ENCODE assay signal across 12 cellular contexts in the genomic region with DNA sequence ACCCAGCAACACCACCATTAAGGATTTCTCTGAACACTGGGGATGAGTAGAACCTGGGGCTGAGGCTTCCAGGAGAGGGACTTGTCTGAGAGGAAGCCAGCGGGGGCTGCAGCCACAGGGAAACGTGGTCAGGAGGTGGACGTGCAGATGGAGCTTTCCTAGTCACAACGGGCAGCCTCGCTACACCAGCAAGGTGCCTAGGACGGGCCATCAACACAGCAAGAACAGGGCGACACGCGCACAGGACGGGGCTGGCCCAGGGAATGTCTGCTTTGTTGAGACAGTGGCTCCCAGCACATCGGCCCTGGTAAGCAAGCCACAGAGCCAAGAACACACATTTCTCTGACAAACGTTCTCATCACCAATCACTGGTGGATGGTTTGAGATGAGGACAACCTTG. TPM values are rescaled to one million over a fixed set of nuclear protein-coding genes. Genes with fewer than 3 reads are reported as not detected.
A peak's percentile ranks its signal among the peaks of the same experiment; 100 is the strongest.
DNase-seq lines count a peak whose midpoint lies in the region; ATAC-seq, FAIRE-seq and TF ChIP-seq lines count a peak whose summit lies in the region.
"Had no signal": no experiment of that assay in that cellular context is flagged by ENCODE, and none has a peak within 500 bp of the region (broad histone marks: within the 10 kb centered on the region; RNA-seq: fewer than 3 reads in every experiment).

No MANE protein-coding gene starts in this region.

- no peak for TF ChIP-seq POLR2A in H1 (IDR thresholded peaks at IDR 0.05; ENCODE audit: control extremely low read depth in 1 of 2, low read depth in 2 of 2, low read length in 2 of 2)

- peak in 1 of 2 donors; percentile 14 for ATAC-seq in lower lobe of right lung
- ATAC-seq in GM18873 (IDR thresholded peaks at IDR 0.05; ENCODE audit: low FRiP score, unreplicated experiment) = no peak

- no peak for FAIRE-seq in H1 (lab: Jason Lieb, UNC)

- DNase-seq in left ventricle myocardium inferior (no peak), right atrium auricular region (ENCODE audit: low spot score) (no peak), H1 (ENCODE audit: low read depth in 1 of 2, low spot score in 2 of 2) (no peak), lower lobe of right lung (peak; percentile 28), DMS53 (lab: John Stamatoyannopoulos, UW) (no peak)
- DNase-seq in NK-92 treated with Interleukin-12 subunit alpha and Interleukin-12 subunit beta, amount 100 ng/mL, for 24 hours (lab: John Stamatoyannopoulos, UW) = no peak
- DNase-seq: 8988T, AML-193, GM23248 had no signal

- H3K4me1 ChIP-seq in left ventricle myocardium inferior = peaks cover 29% of the 10 kb centered on the region
- peaks cover 0 to 21% of the 10 kb centered on the region in 2 donors for H3K4me1 ChIP-seq in right atrium auricular region
- no peaks in the 10 kb centered on the region for H3K4me1 ChIP-seq in H1 (replicated peaks in 1 of 4; ENCODE audit: control insufficient read depth in 3 of 4, insufficient read depth in 4 of 4, low read length in 3 of 4)
- no peaks in the 10 kb centered on the region for H3K4me1 ChIP-seq in lower lobe of right lung
- H3K4me1 ChIP-seq: BLaER1, HAP-1 had no signal

- POLR2A ChIA-PET in H1 (lab: Charles Lee; ENCODE audit: partially characterized antibody) = interaction anchor here (1.1 to 1.5 kb wide), 4 partner anchors 10 to 25 kb away, joined by 3 to 5 read pairs (median 3); a partner anchor contains a TSS

- H3K4me3 ChIP-seq in left ventricle myocardium inferior (no peak overlapping the region), right atrium auricular region (no peak overlapping the region), H1 (ENCODE audit: extremely low read depth in 1 of 4, insufficient read depth in 2 of 4, low read depth in 3 of 4, low read length in 4 of 4) (no peak overlapping the region), lower lobe of right lung (no peak overlapping the region)
- H3K4me3 ChIP-seq: BLaER1, GM23248, HAP-1 had no signal

- H3K18ac ChIP-seq in H1 (ENCODE audit: extremely low read depth, low read length) = no peak overlapping the region

- H3K9ac ChIP-seq in H1 (replicated peaks in 1 of 4; ENCODE audit: extremely low read depth in 1 of 4, low read depth in 3 of 4, low read length in 3 of 4) = no peak overlapping the region
- H3K9ac ChIP-seq: BLaER1, GM23248 had no signal

- no peak overlapping the region for H3K4me2 ChIP-seq in H1 (ENCODE audit: insufficient read depth in 1 of 2, low read depth in 2 of 2, low read length in 2 of 2)
- H3K4me2 ChIP-seq: BLaER1 had no signal

- H3K56ac ChIP-seq in H1 (replicated peaks; ENCODE audit: insufficient read length, low read depth, low read length) = no peak overlapping the region

- peaks cover 87% of the 10 kb centered on the region for H3K36me3 ChIP-seq in left ventricle myocardium inferior
- H3K36me3 ChIP-seq in right atrium auricular region = peaks cover 96% of the 10 kb centered on the region
- peaks cover 56 to 88% (median 83%) of the 10 kb centered on the region in 4 experiments for H3K36me3 ChIP-seq in H1 (ENCODE audit: control insufficient read depth in 2 of 4, insufficient read depth in 4 of 4, low read length in 3 of 4)
- peaks cover 88% of the 10 kb centered on the region for H3K36me3 ChIP-seq in lower lobe of right lung

- no peak overlapping the region for H2BK12ac ChIP-seq in H1 (ENCODE audit: low read depth, low read length)

- H2BK5ac ChIP-seq in H1 (ENCODE audit: low read depth, low read length) = no peak overlapping the region

- no peaks in the 10 kb centered on the region for H3K23me2 ChIP-seq in H1 (ENCODE audit: low read depth, low read length)

- TF ChIP-seq RAD21 in H1 (IDR thresholded peaks at IDR 0.05 in 1 of 2, conservative IDR thresholded peaks at IDR 0.05 in 1 of 2; ENCODE audit: low read depth in 2 of 2, low read length in 2 of 2) = no peak

- no peak overlapping the region for H2AK5ac ChIP-seq in H1 (ENCODE audit: low read depth, low read length)

- H3K79me1 ChIP-seq in H1 (ENCODE audit: low read depth, low read length) = no peaks in the 10 kb centered on the region

- CTCF ChIA-PET in H1 (lab: Charles Lee; ENCODE audit: partially characterized antibody) = interaction anchor here (0.8 kb wide), 1 partner anchor 98 kb away, joined by 4 read pairs; no protein-coding TSS in a partner anchor

- H3K9me3 ChIP-seq in left ventricle myocardium inferior (replicated peaks) = no peaks in the 10 kb centered on the region
- H3K9me3 ChIP-seq in right atrium auricular region = no peaks in the 10 kb centered on the region
- no peaks in the 10 kb centered on the region for H3K9me3 ChIP-seq in H1 (ENCODE audit: insufficient read depth in 2 of 2, low read depth in 1 of 2, low read length in 1 of 2)
- no peaks in the 10 kb centered on the region for H3K9me3 ChIP-seq in lower lobe of right lung
- H3K9me3 ChIP-seq: BLaER1, HAP-1 had no signal

- H4K8ac ChIP-seq in H1 (ENCODE audit: extremely low read depth, insufficient read depth, low read length) = peak overlapping the region; percentile 51; the same call in 1 of the 2 replicates

- no peak overlapping the region for H4K91ac ChIP-seq in H1 (replicated peaks; ENCODE audit: insufficient read length, low read length)

- no peak for TF ChIP-seq EP300 in H1 (IDR thresholded peaks at IDR 0.05; ENCODE audit: borderline replicate concordance in 1 of 2, low read depth in 2 of 2, low read length in 2 of 2)

- H2AFZ ChIP-seq in H1 (ENCODE audit: low read length) = no peak overlapping the region
- H2AFZ ChIP-seq: GM23248 had no signal

- H3K4ac ChIP-seq in H1 (replicated peaks; ENCODE audit: insufficient read length, low read depth, low read length) = no peak overlapping the region

- H4K20me1 ChIP-seq in H1 (replicated peaks in 1 of 2; ENCODE audit: control insufficient read depth in 1 of 2, insufficient read depth in 2 of 2, low read length in 2 of 2) = peaks cover 9 to 15% of the 10 kb centered on the region in 2 experiments

- no peak overlapping the region for H2BK15ac ChIP-seq in H1 (ENCODE audit: low read length)

- no peak overlapping the region for H2BK120ac ChIP-seq in H1 (replicated peaks; ENCODE audit: low read depth, low read length)

- H3K27me3 ChIP-seq in left ventricle myocardium inferior (ENCODE audit: low read depth) (no peaks in the 10 kb centered on the region), right atrium auricular region (no peaks in the 10 kb centered on the region), H1 (replicated peaks in 1 of 4; ENCODE audit: control insufficient read depth in 3 of 4, extremely low read depth in 1 of 4, insufficient read depth in 3 of 4, low read length in 3 of 4) (no peaks in the 10 kb centered on the region), lower lobe of right lung (ENCODE audit: low read depth) (no peaks in the 10 kb centered on the region)
- H3K27me3 ChIP-seq: BLaER1 had no signal

- H3K23ac ChIP-seq in H1 (ENCODE audit: insufficient read length) = no peak overlapping the region

- intact Hi-C loops in left ventricle myocardium inferior (cut with micrococcal nuclease) = no loop called here
- intact Hi-C loops in lower lobe of right lung (cut with DNase I) = no loop called here

- no peak overlapping the region for H3K14ac ChIP-seq in H1 (ENCODE audit: insufficient read length)

- TF ChIP-seq CTCF in left ventricle myocardium inferior (IDR thresholded peaks at IDR 0.05; ENCODE audit: borderline replicate concordance) (no peak), right atrium auricular region (IDR thresholded peaks at IDR 0.05) (no peak), H1 (IDR thresholded peaks at IDR 0.05; ENCODE audit: control extremely low read depth in 1 of 3, insufficient read depth in 1 of 3, low read depth in 1 of 3, low read length in 3 of 3) (no peak), lower lobe of right lung (IDR thresholded peaks at IDR 0.05) (no peak)

- H4K5ac ChIP-seq in H1 (ENCODE audit: insufficient read length, low read depth, low read length) = no peak overlapping the region

- H3K79me2 ChIP-seq in H1 (ENCODE audit: control insufficient read depth in 1 of 2, insufficient read depth in 2 of 2, low read length in 2 of 2) = no peaks in the 10 kb centered on the region

- H3K27ac ChIP-seq in left ventricle myocardium inferior (replicated peaks) = peak overlapping the region; percentile 40
- no peak overlapping the region for H3K27ac ChIP-seq in right atrium auricular region
- no peak overlapping the region for H3K27ac ChIP-seq in H1 (ENCODE audit: low read depth, low read length)
- H3K27ac ChIP-seq in lower lobe of right lung = no peak overlapping the region
- H3K27ac ChIP-seq: BLaER1, GM23248 had no signal

- H2BK20ac ChIP-seq in H1 (ENCODE audit: low read length) = no peak overlapping the region

- WGBS in H1 (ENCODE audit: extremely low coverage in 1 of 2, insufficient coverage in 1 of 2, insufficient read length in 1 of 2, insufficient replicate concordance in 2 of 2, low coverage in 1 of 2, low lambda C conversion rate in 2 of 2, missing lambda C conversion rate in 1 of 2), 2 experiments = 92% methylated on average over 12 of the region's 12 CpGs; no CpG with 5 or more reads in 1 of the 2 experiments

RNA-seq across cellular contexts. Expression of a gene that starts 25.3 kb away (rescaled TPM):
- total RNA-seq in left ventricle myocardium inferior = 21.2 TPM
- total RNA-seq in right atrium auricular region = 10 to 100 TPM; 23.8 to 24.2 TPM
- total RNA-seq in H1 (2021; fragmentation: NEBNext Ultra II Directional; extraction: Animal tissue kit (Norgen Biotek cat#: 25700)) = 58.2 and 64.9 TPM in 2 replicates
- polyA plus RNA-seq in H1 (2011; rRNA removed) = 41.0 and 56.0 TPM in 2 replicates
- 71.0 TPM for polyA plus RNA-seq in H1 (2011; cell fraction: cytosol; rRNA removed)
- polyA plus RNA-seq in H1 (2011; cell fraction: nucleus; rRNA removed) = 214 TPM
- polyA plus RNA-seq in H1 (2012, experiment 1 of 2) = 49.1 to 68.0 TPM (median 59.0 TPM) in 4 replicates
- polyA plus RNA-seq in H1 (2012, experiment 2 of 2) = 11.9 TPM
- 40.9 TPM for polyA plus RNA-seq in H1 (2013, experiment 1 of 2)
- polyA plus RNA-seq in H1 (2013, experiment 2 of 2) = 40.7 TPM
- polyA minus RNA-seq in H1 (2011; rRNA and poly(A)+ RNA removed) = 207 and 235 TPM in 2 replicates
- polyA minus RNA-seq in H1 (2011; cell fraction: cytosol; rRNA and poly(A)+ RNA removed) = 59.2 TPM
- 148 TPM for polyA minus RNA-seq in H1 (2011; cell fraction: nucleus; rRNA and poly(A)+ RNA removed)
- total RNA-seq in lower lobe of right lung = 49.6 TPM

RNA-seq across cellular contexts. Expression of a gene that starts 25.7 kb away (rescaled TPM):
- total RNA-seq in left ventricle myocardium inferior = 27.3 TPM
- total RNA-seq in right atrium auricular region = 10 to 100 TPM; 12.8 to 20.0 TPM
- 84.0 and 92.7 TPM in 2 replicates for total RNA-seq in H1 (2021; fragmentation: NEBNext Ultra II Directional; extraction: Animal tissue kit (Norgen Biotek cat#: 25700))
- polyA plus RNA-seq in H1 (2011; rRNA removed) = 66.4 and 78.7 TPM in 2 replicates
- polyA plus RNA-seq in H1 (2011; cell fraction: cytosol; rRNA removed) = 50.9 TPM
- 51.6 TPM for polyA plus RNA-seq in H1 (2011; cell fraction: nucleus; rRNA removed)
- polyA plus RNA-seq in H1 (2012, experiment 1 of 2) = 61.6 to 68.8 TPM (median 64.8 TPM) in 4 replicates
- polyA plus RNA-seq in H1 (2012, experiment 2 of 2) = 77.5 TPM
- polyA plus RNA-seq in H1 (2013, experiment 1 of 2) = 38.2 TPM
- polyA plus RNA-seq in H1 (2013, experiment 2 of 2) = 39.3 TPM
- 70.8 and 98.9 TPM in 2 replicates for polyA minus RNA-seq in H1 (2011; rRNA and poly(A)+ RNA removed)
- polyA minus RNA-seq in H1 (2011; cell fraction: cytosol; rRNA and poly(A)+ RNA removed) = 86.2 TPM
- polyA minus RNA-seq in H1 (2011; cell fraction: nucleus; rRNA and poly(A)+ RNA removed) = 29.8 TPM
- total RNA-seq in lower lobe of right lung = 21.7 TPM

RNA-seq across cellular contexts. Expression of a gene that starts 49.0 kb away (rescaled TPM):
- total RNA-seq in left ventricle myocardium inferior (42.3 TPM), right atrium auricular region (10 to 100 TPM; 43.0 to 65.7 TPM), lower lobe of right lung (16.9 TPM)
- 15.1 and 17.5 TPM in 2 replicates for total RNA-seq in H1 (2021; fragmentation: NEBNext Ultra II Directional; extraction: Animal tissue kit (Norgen Biotek cat#: 25700))
- polyA plus RNA-seq in H1 (2011; rRNA removed) = 13.8 and 19.5 TPM in 2 replicates
- 19.4 TPM for polyA plus RNA-seq in H1 (2011; cell fraction: cytosol; rRNA removed)
- polyA plus RNA-seq in H1 (2011; cell fraction: nucleus; rRNA removed) = 13.6 TPM
- 13.2 to 18.6 TPM (median 17.0 TPM) in 4 replicates for polyA plus RNA-seq in H1 (2012, experiment 1 of 2)
- 22.3 TPM for polyA plus RNA-seq in H1 (2012, experiment 2 of 2)
- 16.5 TPM for polyA plus RNA-seq in H1 (2013, experiment 1 of 2)
- polyA plus RNA-seq in H1 (2013, experiment 2 of 2) = 16.9 TPM
- polyA minus RNA-seq in H1 (2011; rRNA and poly(A)+ RNA removed) = 5.6 and 11.0 TPM in 2 replicates
- 5.2 TPM for polyA minus RNA-seq in H1 (2011; cell fraction: cytosol; rRNA and poly(A)+ RNA removed)
- polyA minus RNA-seq in H1 (2011; cell fraction: nucleus; rRNA and poly(A)+ RNA removed) = 6.8 TPM

RNA-seq across cellular contexts. Expression of a gene that starts 49.2 kb away (rescaled TPM):
- total RNA-seq in left ventricle myocardium inferior (9.0 TPM), right atrium auricular region (10 to 100 TPM; 10.2 to 13.9 TPM), lower lobe of right lung (28.0 TPM)
- total RNA-seq in H1 (2021; fragmentation: NEBNext Ultra II Directional; extraction: Animal tissue kit (Norgen Biotek cat#: 25700)) = 111 and 115 TPM in 2 replicates
- 59.7 and 93.1 TPM in 2 replicates for polyA plus RNA-seq in H1 (2011; rRNA removed)
- polyA plus RNA-seq in H1 (2011; cell fraction: cytosol; rRNA removed) = 59.2 TPM
- polyA plus RNA-seq in H1 (2011; cell fraction: nucleus; rRNA removed) = 567 TPM
- 107 to 133 TPM (median 124 TPM) in 4 replicates for polyA plus RNA-seq in H1 (2012, experiment 1 of 2)
- polyA plus RNA-seq in H1 (2012, experiment 2 of 2) = 41.3 TPM
- polyA plus RNA-seq in H1 (2013, experiment 1 of 2) = 59.4 TPM
- polyA plus RNA-seq in H1 (2013, experiment 2 of 2) = 46.8 TPM
- 173 and 242 TPM in 2 replicates for polyA minus RNA-seq in H1 (2011; rRNA and poly(A)+ RNA removed)
- 96.7 TPM for polyA minus RNA-seq in H1 (2011; cell fraction: cytosol; rRNA and poly(A)+ RNA removed)
- 282 TPM for polyA minus RNA-seq in H1 (2011; cell fraction: nucleus; rRNA and poly(A)+ RNA removed)
